9 cellular contexts compared by ENCODE assay signal in the genomic region with DNA sequence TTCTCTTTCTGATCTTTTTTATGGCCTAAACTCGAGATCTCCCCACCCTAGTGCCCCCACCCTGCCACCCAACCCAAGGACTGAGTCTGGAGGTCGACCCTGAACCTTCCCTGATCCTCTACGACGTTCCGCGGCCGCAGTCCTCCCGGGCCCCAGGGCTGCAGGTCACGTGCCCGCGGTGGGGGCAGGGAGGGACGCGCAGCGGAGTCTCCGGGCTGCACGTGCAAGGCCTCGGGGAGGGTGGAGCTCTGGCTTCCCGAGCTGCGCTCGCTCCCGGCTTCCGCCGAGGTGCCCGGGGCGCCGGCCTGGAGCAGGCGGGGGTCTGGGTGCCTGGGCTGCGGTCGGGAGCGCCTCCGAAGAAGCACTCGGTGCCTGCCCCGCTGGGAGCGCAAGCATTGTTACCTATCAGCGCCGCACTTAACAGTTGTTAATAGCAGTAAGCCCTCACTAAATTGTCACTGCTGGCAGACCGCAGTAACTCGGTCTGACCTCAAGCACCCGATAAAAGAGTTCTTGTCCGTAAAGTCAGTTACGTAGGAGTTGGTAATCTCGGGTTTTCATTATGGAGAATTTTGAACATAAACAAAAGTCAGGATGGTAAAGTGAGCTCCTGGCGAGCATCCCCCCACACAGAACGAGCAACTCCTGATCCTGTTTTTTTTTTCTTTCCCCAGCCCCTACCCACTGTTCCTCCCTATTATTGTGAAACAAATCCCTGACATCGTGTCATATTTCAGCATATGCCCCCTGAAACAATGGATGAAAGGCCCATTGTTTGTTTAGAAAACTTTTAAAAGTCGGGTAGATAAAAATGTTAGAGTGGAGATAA.
DNase-seq lines count a peak whose midpoint lies in the region; ATAC-seq, FAIRE-seq and TF ChIP-seq lines count a peak whose summit lies in the region.
"Had no signal": no experiment of that assay in that cellular context is flagged by ENCODE, and none has a peak within 500 bp of the region (broad histone marks: within the 10 kb centered on the region; RNA-seq: fewer than 3 reads in every experiment).

No MANE protein-coding gene starts in this region.

- H3K27me3 ChIP-seq in GM23248 (replicated peaks; ENCODE audit: insufficient read depth) (no peaks in the 10 kb centered on the region), pancreas (no peaks in the 10 kb centered on the region), thymus (ENCODE audit: control insufficient read depth, insufficient read depth) (no peaks in the 10 kb centered on the region)

- no peaks in the 10 kb centered on the region for H3K79me2 ChIP-seq in GM23248 (ENCODE audit: insufficient read depth)

- H3K4me3 Mint-ChIP-seq in T-cell = peak overlapping the region; percentile 75 to 85 (median 79)

- H3K4me1 ChIP-seq in GM23248 (ENCODE audit: insufficient read depth) = no peaks in the 10 kb centered on the region
- peaks cover 0 to 8% (median 0%) of the 10 kb centered on the region in 3 donors for H3K4me1 ChIP-seq in pancreas
- peaks cover 9% of the 10 kb centered on the region for H3K4me1 ChIP-seq in thymus (ENCODE audit: control insufficient read depth, insufficient read depth, low read length)

- in situ Hi-C loops in GM23248 (cut with MboI) = no loop called here

- POLR2A ChIA-PET in T-cell (lab: Charles Lee) = interaction anchor here (0.6 to 1.7 kb wide), 2 partner anchors 50 to 71 kb away, joined by 5 read pairs; partner anchors contain the start of gene RBX1 (in 1 of the 2)

- CTCF ChIA-PET in T-cell (lab: Charles Lee) = no interaction called here

- H3K27ac Mint-ChIP-seq in T-cell = peak overlapping the region; percentile 82

- no peaks in the 10 kb centered on the region for H3K36me3 Mint-ChIP-seq in T-cell

- H3K36me3 ChIP-seq in GM23248 (ENCODE audit: low read depth) (no peaks in the 10 kb centered on the region), pancreas (no peaks in the 10 kb centered on the region), thymus (ENCODE audit: control insufficient read depth, insufficient read depth) (no peaks in the 10 kb centered on the region)

- DNase-seq in D341Med (ENCODE audit: low spot score) (peak; percentile 95), GM23248 (peak; percentile 93), NCI-H1092 treated with DMSO at 0.1 percent for 48 hours (lab: John Stamatoyannopoulos, UW) (peak; percentile 84), T-cell (peak; percentile 45 to 81 (median 66)), cardiac septum (ENCODE audit: low spot score) (peak; percentile 96), pancreas (peak; percentile 91 to 98 (median 93))

- H3K9me3 Mint-ChIP-seq in T-cell = no peaks in the 10 kb centered on the region

- H3K9me2 ChIP-seq in GM23248 (ENCODE audit: insufficient read depth) = no peaks in the 10 kb centered on the region

- FAIRE-seq in pancreas (lab: Jason Lieb, UNC) = no peak
- FAIRE-seq: islet of Langerhans had no signal

- ATAC-seq in T-cell (replicated peaks in 1 of 4) = peak; percentile 78 to 88 (median 84)
- ATAC-seq in pancreas = peak; percentile 91 to 95 (median 93)

- H4K20me1 ChIP-seq in GM23248 (ENCODE audit: insufficient read depth) = no peaks in the 10 kb centered on the region

- peak overlapping the region; percentile 86 for H2AFZ ChIP-seq in GM23248

- no peaks in the 10 kb centered on the region for H3K27me3 Mint-ChIP-seq in T-cell

- peak overlapping the region; percentile 66 for H3K27ac ChIP-seq in GM23248
- peak overlapping the region; percentile 93 for H3K27ac ChIP-seq in adipose tissue (ENCODE audit: low read depth, low read length)
- peak overlapping the region; percentile 94 to 98 (median 98) for H3K27ac ChIP-seq in pancreas
- peak overlapping the region; percentile 92 for H3K27ac ChIP-seq in thymus (ENCODE audit: low read depth)

- no peaks in the 10 kb centered on the region for H3K9me3 ChIP-seq in GM23248 (ENCODE audit: low read depth)
- no peaks in the 10 kb centered on the region for H3K9me3 ChIP-seq in pancreas
- H3K9me3 ChIP-seq in thymus (ENCODE audit: control insufficient read depth) = no peaks in the 10 kb centered on the region

- 6 to 7% methylated on average over 43 to 44 of the region's 46 CpGs for WGBS in GM23248 (ENCODE audit: low coverage in 1 of 2, low lambda C conversion rate in 2 of 2, missing lambda C conversion rate in 2 of 2), 2 experiments
- WGBS in adipose tissue, 3 donors = 3 to 5% (median 4%) methylated on average over 41 to 46 of the region's 46 CpGs
- 2 to 3% methylated on average over 46 of the region's 46 CpGs for WGBS in pancreas, 2 donors
- WGBS in thymus = 5% methylated on average over 46 of the region's 46 CpGs

- H3K4me3 ChIP-seq in GM23248 = peak overlapping the region; percentile 82
- peak overlapping the region; percentile 51 to 75 (median 64) for H3K4me3 ChIP-seq in pancreas
- H3K4me3 ChIP-seq in thymus (ENCODE audit: low read length) = peak overlapping the region; percentile 84

- intact Hi-C loops in cardiac septum (cut with DNase I) (loop anchor here (1.0 kb wide), 1 partner anchor 70 kb away; the partner anchor contains the start of gene EP300), pancreas (cut with DNase I) (no loop called here)

- H3F3A ChIP-seq in GM23248 (ENCODE audit: insufficient read depth) = peaks cover 5% of the 10 kb centered on the region

- H3K4me1 Mint-ChIP-seq in T-cell = peaks cover 8 to 19% (median 13%) of the 10 kb centered on the region in 3 donors

- peak overlapping the region; percentile 90 for H3K4me2 ChIP-seq in GM23248 (ENCODE audit: unreplicated experiment)

- peak overlapping the region; percentile 89 for H3K9ac ChIP-seq in GM23248

- no peak for TF ChIP-seq CTCF in pancreas (IDR thresholded peaks at IDR 0.05)

Comparison
In these comparisons a context has a peak if more than half of its experiments do, and no peak if none do; other contexts are left out.
1. Peak in every context shown above with its lines: DNase-seq, ATAC-seq, H3K4me3 ChIP-seq and H3K27ac ChIP-seq.